ENCODE assay signal across 22 cellular contexts in genomic region chr11:123203471-123203870, GRCh38. TPM values are rescaled to one million over a fixed set of nuclear protein-coding genes. Genes with fewer than 3 reads are reported as not detected.
"Had no signal": no experiment of that assay in that cellular context is flagged by ENCODE, and none has a peak within 500 bp of the region (broad histone marks: within the 10 kb centered on the region; RNA-seq: fewer than 3 reads in every experiment).

No MANE protein-coding gene starts in this region.

- H3K27ac Mint-ChIP-seq: activated B cell treated with CpG ODN at 0.5 μM for 24 hours; activated CD8-positive, alpha-beta T cell treated with anti-CD3 and anti-CD28 coated beads for 36 hours; activated naive CD8-positive, alpha-beta T cell treated with anti-CD3 and anti-CD28 coated beads, Interleukin-2, amount 10 ng/mL, durations not matched to agents 7 days and 5 days; activated T-cell treated with anti-CD3 and anti-CD28 coated beads, Interleukin-2, amount 50 U/mL, for 24 hours; activated T-helper 2 cell treated with anti-CD3 and anti-CD28 coated beads, Interferon-gamma antibody, Interleukin-2, Interleukin-4, amounts not matched to agents 10 μg/mL and 5 μg/mL and 100 μg/mL, durations not matched to agents 14 hours and 24 hours and 36 hours; stimulated activated naive CD8-positive, alpha-beta T cell treated with anti-CD3 and anti-CD28 coated beads, Interleukin-15, Interleukin-2, amounts not matched to agents 100 ng/mL and 50 ng/mL, for 24 hours; T-cell had no signal

- H3K36me3 ChIP-seq: heart left ventricle, ovary, upper lobe of right lung had no signal

- H3K27ac ChIP-seq: epithelial cell of prostate, ovary, psoas muscle, SK-N-MC, upper lobe of right lung had no signal

- H3K4me3 Mint-ChIP-seq: activated B cell treated with CpG ODN at 0.5 μM for 24 hours; activated CD8-positive, alpha-beta T cell treated with anti-CD3 and anti-CD28 coated beads for 36 hours; activated naive CD8-positive, alpha-beta T cell treated with anti-CD3 and anti-CD28 coated beads, Interleukin-2, amount 10 ng/mL, durations not matched to agents 7 days and 5 days; activated T-cell treated with anti-CD3 and anti-CD28 coated beads, Interleukin-2, amount 50 U/mL, for 24 hours; stimulated activated naive CD8-positive, alpha-beta T cell treated with anti-CD3 and anti-CD28 coated beads, Interleukin-15, Interleukin-2, amounts not matched to agents 100 ng/mL and 50 ng/mL, for 24 hours; T-cell had no signal

- ATAC-seq: activated CD8-positive, alpha-beta T cell treated with anti-CD3 and anti-CD28 coated beads for 36 hours; psoas muscle; T-cell had no signal

- DNase-seq: activated B cell treated with CpG ODN at 0.5 μM for 24 hours; activated CD4-positive, alpha-beta T cell treated with anti-CD3 and anti-CD28 coated beads for 48 hours; activated CD8-positive, alpha-beta T cell treated with anti-CD3 and anti-CD28 coated beads for 36 hours; activated naive CD4-positive, alpha-beta T cell treated with Interleukin-2 at 50 U/mL for 16 hours; activated naive CD8-positive, alpha-beta T cell treated with anti-CD3 and anti-CD28 coated beads, Interleukin-2, amount 10 ng/mL, durations not matched to agents 7 days and 5 days; activated T-cell treated with anti-CD3 and anti-CD28 coated beads, Interleukin-2, amount 50 U/mL, for 24 hours; amygdala; caudate nucleus; psoas muscle; small intestine; stimulated activated CD4-positive, alpha-beta T cell treated with anti-CD3 and anti-CD28 coated beads, Interleukin-15, amount 100 ng/mL, for 24 hours; stimulated activated CD4-positive, alpha-beta T cell treated with anti-CD3 and anti-CD28 coated beads, Interleukin-2, amount 100 ng/mL, for 48 hours; T-cell; upper lobe of right lung had no signal

- H3K4me1 ChIP-seq: psoas muscle, upper lobe of right lung had no signal

- H3K9me3 ChIP-seq: heart left ventricle, ovary, psoas muscle, upper lobe of right lung had no signal

- H3K9me3 Mint-ChIP-seq: activated B cell treated with CpG ODN at 0.5 μM for 24 hours; activated CD8-positive, alpha-beta T cell treated with anti-CD3 and anti-CD28 coated beads for 36 hours; activated naive CD8-positive, alpha-beta T cell treated with anti-CD3 and anti-CD28 coated beads, Interleukin-2, amount 10 ng/mL, durations not matched to agents 7 days and 5 days; activated T-cell treated with anti-CD3 and anti-CD28 coated beads, Interleukin-2, amount 50 U/mL, for 24 hours; activated T-helper 2 cell treated with anti-CD3 and anti-CD28 coated beads, Interferon-gamma antibody, Interleukin-2, Interleukin-4, amounts not matched to agents 10 μg/mL and 5 μg/mL and 100 μg/mL, durations not matched to agents 14 hours and 24 hours and 36 hours; stimulated activated naive CD8-positive, alpha-beta T cell treated with anti-CD3 and anti-CD28 coated beads, Interleukin-15, Interleukin-2, amounts not matched to agents 100 ng/mL and 50 ng/mL, for 24 hours; T-cell had no signal

- H3K4me1 Mint-ChIP-seq: activated B cell treated with CpG ODN at 0.5 μM for 24 hours had no signal

- H3K36me3 Mint-ChIP-seq: activated naive CD8-positive, alpha-beta T cell treated with anti-CD3 and anti-CD28 coated beads, Interleukin-2, amount 10 ng/mL, durations not matched to agents 7 days and 5 days; T-cell had no signal

- H3K27me3 ChIP-seq: ovary, upper lobe of right lung had no signal

- H3K4me3 ChIP-seq: heart left ventricle, lung, ovary, psoas muscle, SK-N-MC, upper lobe of right lung had no signal

- FAIRE-seq: frontal cortex, small intestine had no signal

RNA-seq across cellular contexts. Expression of gene CLMP, which starts 8.4 kb away (rescaled TPM):
- total RNA-seq: activated B cell treated with CpG ODN at 0.5 μM for 24 hours had no signal
